ENCODE assay signal across 18 cellular contexts in genomic region chr2:64745562-64745961, GRCh38.
A peak's percentile ranks its signal among the peaks of the same experiment; 100 is the strongest.
DNase-seq lines count a peak whose midpoint lies in the region; ATAC-seq and TF ChIP-seq lines count a peak whose summit lies in the region.
"Had no signal": no experiment of that assay in that cellular context is flagged by ENCODE, and none has a peak within 500 bp of the region (broad histone marks: within the 10 kb centered on the region; RNA-seq: fewer than 3 reads in every experiment).

No MANE protein-coding gene starts in this region.

- peaks cover 64% of the 10 kb centered on the region for H3K79me2 ChIP-seq in OCI-LY1 (ENCODE audit: insufficient read depth, low read length)

- no peak overlapping the region for H2BK120ac ChIP-seq in mesenchymal stem cell (ENCODE audit: low read depth, low read length)

- H3K27me3 ChIP-seq in OCI-LY1 (ENCODE audit: insufficient read depth, low read length) = no peaks in the 10 kb centered on the region
- no peaks in the 10 kb centered on the region for H3K27me3 ChIP-seq in mesenchymal stem cell (ENCODE audit: control insufficient read depth in 1 of 2, insufficient read depth in 1 of 2, low read length in 2 of 2)
- no peaks in the 10 kb centered on the region for H3K27me3 ChIP-seq in gastroesophageal sphincter

- ATAC-seq in gastroesophageal sphincter = no peak
- ATAC-seq in HG03378 (IDR thresholded peaks at IDR 0.05; ENCODE audit: unreplicated experiment) = no peak
- no peak for ATAC-seq in HG03520 (IDR thresholded peaks at IDR 0.05; ENCODE audit: unreplicated experiment)

- no peaks in the 10 kb centered on the region for H3K9me2 ChIP-seq in OCI-LY1 (ENCODE audit: low read depth, low read length)

- H2AFZ ChIP-seq in OCI-LY1 (ENCODE audit: low read length) (no peak overlapping the region), mesenchymal stem cell (ENCODE audit: low read depth, low read length) (no peak overlapping the region)
- H2AFZ ChIP-seq: GM23248 had no signal

- no peak overlapping the region for H2BK12ac ChIP-seq in mesenchymal stem cell (ENCODE audit: low read length in 2 of 2)

- no peak overlapping the region for H3K14ac ChIP-seq in mesenchymal stem cell (ENCODE audit: low read length in 2 of 2)

- H2BK15ac ChIP-seq in mesenchymal stem cell (ENCODE audit: low read depth, poor library complexity, severe bottlenecking) = no peak overlapping the region

- H3K36me3 ChIP-seq in OCI-LY1 (ENCODE audit: insufficient read depth, low read length) = no peaks in the 10 kb centered on the region
- H3K36me3 ChIP-seq in mesenchymal stem cell (ENCODE audit: control insufficient read depth in 1 of 2, insufficient read depth in 2 of 2, low read depth in 1 of 2, low read length in 2 of 2) = peaks cover 0 to 5% of the 10 kb centered on the region in 2 experiments
- no peaks in the 10 kb centered on the region for H3K36me3 ChIP-seq in gastroesophageal sphincter
- H3K36me3 ChIP-seq: BLaER1 treated with 17β-estradiol and CSF1 and Interleukin-3, amounts not matched to agents 10 nM and 100 nM had no signal

- no peaks in the 10 kb centered on the region for H3K9me3 ChIP-seq in OCI-LY1 (ENCODE audit: low read length)
- H3K9me3 ChIP-seq in mesenchymal stem cell (ENCODE audit: control insufficient read depth, low read length) = no peaks in the 10 kb centered on the region
- no peaks in the 10 kb centered on the region for H3K9me3 ChIP-seq in gastroesophageal sphincter
- H3K9me3 ChIP-seq: BLaER1 treated with 17β-estradiol and CSF1 and Interleukin-3, amounts not matched to agents 10 nM and 100 nM had no signal

- WGBS in mesenchymal stem cell = 100% methylated on average over 1 of the region's 2 CpGs
- 72 to 76% methylated on average over 2 of the region's 2 CpGs for WGBS in gastroesophageal sphincter (ENCODE audit: low coverage in 1 of 2), 2 donors

- H4K8ac ChIP-seq in mesenchymal stem cell (ENCODE audit: low read length) = no peak overlapping the region

- H3K79me1 ChIP-seq in mesenchymal stem cell (replicated peaks; ENCODE audit: low read length, poor library complexity, severe bottlenecking) = peaks cover 12% of the 10 kb centered on the region

- TF ChIP-seq EP300 in gastroesophageal sphincter (IDR thresholded peaks at IDR 0.05) = no peak

- H3K27ac ChIP-seq in OCI-LY1 (ENCODE audit: low read depth, low read length, poor library complexity, severe bottlenecking) (peak overlapping the region; percentile 92), mesenchymal stem cell (ENCODE audit: low read length, poor library complexity, severe bottlenecking) (no peak overlapping the region), gastroesophageal sphincter (no peak overlapping the region)
- H3K27ac ChIP-seq: 22Rv1; BLaER1 treated with 17β-estradiol and CSF1 and Interleukin-3, amounts not matched to agents 10 nM and 100 nM; GM23248 had no signal

- H3K4ac ChIP-seq in mesenchymal stem cell (ENCODE audit: low read depth in 1 of 2, low read length in 2 of 2) = no peak overlapping the region

- TF ChIP-seq CTCF in OCI-LY1 (IDR thresholded peaks at IDR 0.05; ENCODE audit: low read length) (no peak), gastroesophageal sphincter (IDR thresholded peaks at IDR 0.05) (no peak)

- H3K4me2 ChIP-seq in OCI-LY1 (ENCODE audit: low read length) = peak overlapping the region; percentile 9
- H3K4me2 ChIP-seq in mesenchymal stem cell (ENCODE audit: low read length, poor library complexity, severe bottlenecking) = no peak overlapping the region
- H3K4me2 ChIP-seq: BLaER1 treated with 17β-estradiol and CSF1 and Interleukin-3, amounts not matched to agents 10 nM and 100 nM had no signal

- no peak overlapping the region for H3K23ac ChIP-seq in mesenchymal stem cell (ENCODE audit: low read length in 2 of 2)

- no peak overlapping the region for H2AK5ac ChIP-seq in mesenchymal stem cell (ENCODE audit: low read length, severe bottlenecking)

- H2BK5ac ChIP-seq in mesenchymal stem cell (ENCODE audit: low read depth, low read length, poor library complexity, severe bottlenecking) = no peak overlapping the region

- H3K4me1 ChIP-seq in OCI-LY1 (ENCODE audit: insufficient read depth, low read length, severe bottlenecking) (peaks cover 60% of the 10 kb centered on the region), mesenchymal stem cell (ENCODE audit: control insufficient read depth, insufficient read depth, low read depth, low read length) (peaks cover 4% of the 10 kb centered on the region), gastroesophageal sphincter (peaks cover 0 to 25% (median 3%) of the 10 kb centered on the region in 3 donors)

- H4K20me1 ChIP-seq in OCI-LY1 (ENCODE audit: insufficient read depth, low read length) = no peaks in the 10 kb centered on the region
- H4K20me1 ChIP-seq: BLaER1 treated with 17β-estradiol and CSF1 and Interleukin-3, amounts not matched to agents 10 nM and 100 nM had no signal

- H3K9ac ChIP-seq in OCI-LY1 (ENCODE audit: low read length) = peak overlapping the region; percentile 7; the same call in 1 of the 2 replicates
- H3K9ac ChIP-seq in mesenchymal stem cell (ENCODE audit: low read length) = peak overlapping the region; percentile 60
- H3K9ac ChIP-seq: BLaER1 treated with 17β-estradiol and CSF1 and Interleukin-3, amounts not matched to agents 10 nM and 100 nM; GM23248 had no signal

- H3F3A ChIP-seq in OCI-LY1 (ENCODE audit: insufficient read depth, low read length) = 0 out of 2 replicates have a peak, but pooled peaks cover 2% of the 10 kb centered on the region

- no peak for TF ChIP-seq POLR2A in gastroesophageal sphincter (IDR thresholded peaks at IDR 0.05)

- H3K4me3 ChIP-seq in OCI-LY1 (ENCODE audit: low read depth, low read length, poor library complexity, severe bottlenecking) = no peak overlapping the region
- peak overlapping the region in 1 of 2 experiments; percentile 11 for H3K4me3 ChIP-seq in mesenchymal stem cell (ENCODE audit: insufficient read depth in 1 of 2, low read depth in 1 of 2, low read length in 2 of 2)
- no peak overlapping the region for H3K4me3 ChIP-seq in gastroesophageal sphincter
- H3K4me3 ChIP-seq: BLaER1 treated with 17β-estradiol and CSF1 and Interleukin-3, amounts not matched to agents 10 nM and 100 nM; GM23248 had no signal

- DNase-seq in DMS53 (lab: John Stamatoyannopoulos, UW) = peak; percentile 28
- no peak for DNase-seq in DMS53 treated with DMSO at 0.1 percent for 48 hours (lab: John Stamatoyannopoulos, UW; ENCODE audit: unreplicated experiment)
- peak; percentile 26 for DNase-seq in HCEC 1CT
- peak; percentile 26 for DNase-seq in mesenchymal stem cell
- DNase-seq: CD8-positive, alpha-beta memory T cell; GM23248; HFFc6; MV-4-11; NCI-H1436; NCI-H2029; NCI-H2171 treated with DMSO at 0.1 percent for 48 hours; SHP77 had no signal

- no peak overlapping the region for H4K91ac ChIP-seq in mesenchymal stem cell (ENCODE audit: low read length)

- no peak overlapping the region for H3K18ac ChIP-seq in mesenchymal stem cell (ENCODE audit: low read depth in 1 of 2, low read length in 2 of 2)
